19 cellular contexts compared by ENCODE assay signal in genomic region chr1:56285554-56286402, GRCh38.
DNase-seq lines count a peak whose midpoint lies in the region; ATAC-seq and TF ChIP-seq lines count a peak whose summit lies in the region.
"Had no signal": no experiment of that assay in that cellular context is flagged by ENCODE, and none has a peak within 500 bp of the region (broad histone marks: within the 10 kb centered on the region; RNA-seq: fewer than 3 reads in every experiment).

No MANE protein-coding gene starts in this region.

- H3K9ac ChIP-seq in trophoblast cell (ENCODE audit: low read length): no peak overlapping the region

- H2BK5ac ChIP-seq in trophoblast cell (ENCODE audit: low read depth, low read length, poor library complexity): peak overlapping the region; percentile 46

- H3K4ac ChIP-seq in trophoblast cell (ENCODE audit: low read depth, low read length): no peak overlapping the region

- peak overlapping the region; percentile 43 for H4K91ac ChIP-seq in trophoblast cell (ENCODE audit: low read depth, low read length)

- TF ChIP-seq POLR2A in heart left ventricle (IDR thresholded peaks at IDR 0.05): no peak
- no peak for TF ChIP-seq POLR2A in thyroid gland (IDR thresholded peaks at IDR 0.05)

- H3K4me1 ChIP-seq in heart left ventricle (peaks cover 0 to 35% (median 15%) of the 10 kb centered on the region in 12 donors), trophoblast cell (ENCODE audit: control insufficient read depth in 1 of 2, insufficient read depth in 2 of 2, low read length in 2 of 2) (peaks cover 10 to 15% of the 10 kb centered on the region in 2 experiments), thyroid gland (peaks cover 3 to 16% of the 10 kb centered on the region in 2 donors)
- H3K4me1 ChIP-seq: left lung, suprapubic skin had no signal

- H2BK120ac ChIP-seq in trophoblast cell (ENCODE audit: insufficient read depth, low read length, poor library complexity): no peak overlapping the region

- peak; percentile 71 for DNase-seq in BJ (ENCODE audit: low read depth)
- DNase-seq in amniotic epithelial cell (ENCODE audit: low read depth): peak; percentile 34
- DNase-seq in heart left ventricle: peak in 2 of 5 donors; percentile 16 to 20
- peak in 1 of 2 donors; percentile 42 for DNase-seq in trophoblast cell
- no peak for DNase-seq in thyroid gland
- no peak for DNase-seq in NCI-H2227 (lab: John Stamatoyannopoulos, UW; ENCODE audit: unreplicated experiment)
- DNase-seq in HK-2 (ENCODE audit: unreplicated experiment): no peak
- DNase-seq: activated CD4-positive, alpha-beta T cell treated with anti-CD3 and anti-CD28 coated beads for 1 hour; activated T-cell treated with anti-CD3 and anti-CD28 coated beads, Interleukin-2, amount 50 U/mL, for 72 hours; AML-193; COR-L47; KG1; left lung; NCI-H1048; NCI-H2029 treated with DMSO at 0.1 percent for 48 hours; NCI-H510A; posterior cingulate gyrus had no signal

- peaks cover 4% of the 10 kb centered on the region for H3K79me1 ChIP-seq in trophoblast cell (ENCODE audit: low read length)

- peak overlapping the region; percentile 51 for H2BK12ac ChIP-seq in trophoblast cell (ENCODE audit: low read length)

- peak overlapping the region; percentile 68 for H3K18ac ChIP-seq in trophoblast cell (ENCODE audit: low read length)

- ATAC-seq in heart left ventricle (peak; percentile 42 to 70 (median 50)), GM19467 (IDR thresholded peaks at IDR 0.05; ENCODE audit: unreplicated experiment) (no peak)
- ATAC-seq: activated T-cell treated with anti-CD3 and anti-CD28 coated beads, Interleukin-2, amount 50 U/mL, for 72 hours had no signal

- no peaks in the 10 kb centered on the region for H3K9me3 ChIP-seq in heart left ventricle
- no peaks in the 10 kb centered on the region for H3K9me3 ChIP-seq in trophoblast cell (ENCODE audit: insufficient read depth, low read depth, low read length)
- no peaks in the 10 kb centered on the region for H3K9me3 ChIP-seq in thyroid gland
- H3K9me3 ChIP-seq: left lung, suprapubic skin had no signal

- peak overlapping the region; percentile 58 for H3K14ac ChIP-seq in trophoblast cell (ENCODE audit: low read length)

- no peak overlapping the region for H3K4me3 ChIP-seq in BJ (ENCODE audit: low read depth, low read length)
- H3K4me3 ChIP-seq in heart left ventricle: no peak overlapping the region
- no peak overlapping the region for H3K4me3 ChIP-seq in trophoblast cell (ENCODE audit: low read depth, low read length)
- no peak overlapping the region for H3K4me3 ChIP-seq in thyroid gland (replicated peaks in 1 of 3)
- H3K4me3 ChIP-seq: left lung, suprapubic skin had no signal

- intact Hi-C loops in heart left ventricle (cut with DNase I): loop anchor here in 2 of 10 donors (5.0 kb wide), 2 partner anchors 83 to 88 kb away; no protein-coding TSS in a partner anchor
- intact Hi-C loops in thyroid gland (cut with DNase I): no loop called here

- H2AK5ac ChIP-seq in trophoblast cell (ENCODE audit: low read length): peak overlapping the region; percentile 68

- POLR2A ChIA-PET in BJ (lab: Charles Lee): no interaction called here

- H3K4me2 ChIP-seq in trophoblast cell (ENCODE audit: low read length): no peak overlapping the region

- H3K23ac ChIP-seq in trophoblast cell (ENCODE audit: low read length): no peak overlapping the region

- H4K8ac ChIP-seq in trophoblast cell (ENCODE audit: low read depth, low read length): peak overlapping the region; percentile 20

- no peaks in the 10 kb centered on the region for H3K27me3 ChIP-seq in BJ (ENCODE audit: control insufficient read depth, insufficient read depth, low read length)
- H3K27me3 ChIP-seq in heart left ventricle: no peaks in the 10 kb centered on the region
- H3K27me3 ChIP-seq in trophoblast cell (ENCODE audit: insufficient read depth, low read length): no peaks in the 10 kb centered on the region
- H3K27me3 ChIP-seq in thyroid gland: no peaks in the 10 kb centered on the region
- H3K27me3 ChIP-seq: left lung, suprapubic skin had no signal

- peak overlapping the region in 8 of 12 donors; percentile 24 to 62 (median 34) for H3K27ac ChIP-seq in heart left ventricle
- H3K27ac ChIP-seq in trophoblast cell (ENCODE audit: low read depth, low read length): no peak overlapping the region
- no peak overlapping the region for H3K27ac ChIP-seq in thyroid gland
- H3K27ac ChIP-seq: left lung, suprapubic skin had no signal

- WGBS in heart left ventricle, 4 donors: 60 to 85% (median 69%) methylated on average over 4 of the region's 4 CpGs
- WGBS in trophoblast cell (ENCODE audit: extremely low coverage, insufficient coverage, insufficient read length): no CpG with 5 or more reads among the region's 4 CpGs
- 73 to 85% methylated on average over 4 of the region's 4 CpGs for WGBS in thyroid gland, 2 donors

- H4K12ac ChIP-seq in trophoblast cell (ENCODE audit: low read depth, low read length): no peak overlapping the region

- H3K79me2 ChIP-seq in trophoblast cell (ENCODE audit: control insufficient read depth, insufficient read depth, low read length, poor library complexity): no peaks in the 10 kb centered on the region

- H3K36me3 ChIP-seq in BJ (ENCODE audit: control insufficient read depth, insufficient read depth, low read length) (no peaks in the 10 kb centered on the region), heart left ventricle (no peaks in the 10 kb centered on the region), trophoblast cell (ENCODE audit: control insufficient read depth in 1 of 2, insufficient read depth in 2 of 2, low read length in 2 of 2) (no peaks in the 10 kb centered on the region), thyroid gland (no peaks in the 10 kb centered on the region)
- H3K36me3 ChIP-seq: left lung, suprapubic skin had no signal

- peak overlapping the region; percentile 49 for H2AFZ ChIP-seq in trophoblast cell (ENCODE audit: insufficient read depth, low read length, poor library complexity)

- CTCF ChIA-PET in BJ (lab: Yijun Ruan, JAX): interaction anchor here (0.6 kb wide), 1 partner anchor 22 kb away, joined by 3 read pairs; no protein-coding TSS in a partner anchor

- TF ChIP-seq CTCF in BJ (IDR thresholded peaks at IDR 0.05; ENCODE audit: insufficient read depth, low read depth, low read length): no peak
- no peak for TF ChIP-seq CTCF in heart left ventricle (IDR thresholded peaks at IDR 0.05)
- TF ChIP-seq CTCF in thyroid gland (IDR thresholded peaks at IDR 0.05): no peak

Comparison
In these comparisons a context has a peak if more than half of its experiments do, and no peak if none do; other contexts are left out.
1. DNase-seq: peak in BJ (single experiment) and amniotic epithelial cell (single experiment); none in thyroid gland (0 of 2), NCI-H2227 (single experiment) and HK-2 (single experiment).
2. H3K27ac ChIP-seq: peak in heart left ventricle (8 of 12); none in trophoblast cell (single experiment) and thyroid gland (0 of 3).